Comparison of ENCODE assay signal across 10 cellular contexts in the genomic region with DNA sequence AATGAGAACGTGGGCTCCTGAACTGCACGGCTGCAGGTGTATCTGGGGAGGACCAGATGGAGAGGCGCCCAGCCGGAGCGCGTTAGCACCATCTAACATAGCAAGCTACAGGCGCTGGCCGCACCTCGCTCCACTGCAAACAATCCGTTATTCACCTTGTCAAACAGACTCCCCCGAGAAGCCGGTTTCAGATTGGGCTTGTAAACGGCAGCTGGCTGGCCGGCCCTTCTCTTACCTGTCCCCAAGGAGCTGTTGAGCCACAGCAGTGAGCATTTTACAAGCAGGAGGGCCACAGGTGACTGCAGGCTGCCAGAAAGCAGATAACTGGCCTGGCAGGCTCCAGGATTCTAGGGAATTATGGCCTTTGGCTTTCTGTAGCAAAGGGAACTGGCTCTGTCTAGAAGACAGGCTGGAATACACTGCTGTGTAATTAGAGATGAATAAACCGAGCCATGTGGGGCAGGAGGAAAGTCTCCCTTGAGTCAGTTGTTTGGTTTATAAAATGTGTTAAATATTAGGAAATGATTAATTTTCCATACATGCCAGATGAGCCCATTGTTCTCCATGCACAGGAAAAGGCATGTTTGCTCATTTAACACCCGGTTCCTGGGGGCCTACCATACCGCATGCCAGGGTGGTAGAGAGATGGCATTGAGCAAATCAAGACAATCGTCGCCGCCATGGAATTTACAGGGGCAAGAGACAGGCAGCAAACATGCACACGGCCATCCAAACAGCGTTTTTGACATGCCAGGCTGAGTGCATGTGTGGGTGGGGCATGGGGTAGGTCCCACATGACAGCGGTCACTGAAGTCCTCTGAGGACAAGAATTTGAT.
DNase-seq lines count a peak whose midpoint lies in the region; ATAC-seq and TF ChIP-seq lines count a peak whose summit lies in the region.
"Had no signal": no experiment of that assay in that cellular context is flagged by ENCODE, and none has a peak within 500 bp of the region (broad histone marks: within the 10 kb centered on the region; RNA-seq: fewer than 3 reads in every experiment).

No MANE protein-coding gene starts in this region.

- H3K4me1 ChIP-seq in testis = no peaks in the 10 kb centered on the region
- H3K4me1 ChIP-seq: uterus had no signal

- ATAC-seq in left colon = peak; percentile 93
- ATAC-seq in CD4-positive, alpha-beta T cell (ENCODE audit: poor library complexity) = no peak
- no peak for ATAC-seq in omental fat pad (ENCODE audit: low FRiP score)
- no peak for ATAC-seq in HG03135 (IDR thresholded peaks at IDR 0.05; ENCODE audit: unreplicated experiment)

- WGBS in testis, 2 donors = 77 to 80% methylated on average over 18 to 23 of the region's 23 CpGs

- POLR2A ChIA-PET in CD4-positive, alpha-beta T cell (lab: Charles Lee) = no interaction called here

- DNase-seq in AG10803 (ENCODE audit: low read depth) = peak; percentile 39
- DNase-seq in ELR (ENCODE audit: low read depth) = peak; percentile 37
- peak; percentile 91 for DNase-seq in NCI-H345 (lab: John Stamatoyannopoulos, UW)
- DNase-seq in left colon = peak; percentile 53 to 57
- DNase-seq in CD4-positive, alpha-beta T cell = no peak
- no peak for DNase-seq in testis
- no peak for DNase-seq in omental fat pad (ENCODE audit: low spot score)
- DNase-seq: activated gamma-delta T cell treated with Interleukin-2 at 50 U/mL for 16 hours, uterus had no signal

- H3K9me3 ChIP-seq in CD4-positive, alpha-beta T cell (ENCODE audit: control insufficient read depth, low read length) = no peaks in the 10 kb centered on the region
- H3K9me3 ChIP-seq in testis = no peaks in the 10 kb centered on the region
- H3K9me3 ChIP-seq: uterus had no signal

- TF ChIP-seq POLR2A in testis (IDR thresholded peaks at IDR 0.05) = no peak

- no peak overlapping the region for H3K27ac Mint-ChIP-seq in CD4-positive, alpha-beta T cell

- H3K36me3 Mint-ChIP-seq in CD4-positive, alpha-beta T cell (ENCODE audit: low read depth) = peaks cover 21% of the 10 kb centered on the region

- no peaks in the 10 kb centered on the region for H3K9me3 Mint-ChIP-seq in CD4-positive, alpha-beta T cell

- CTCF ChIA-PET in CD4-positive, alpha-beta T cell (lab: Charles Lee) = no interaction called here

- TF ChIP-seq CTCF in AG10803 (conservative IDR thresholded peaks at IDR 0.05; ENCODE audit: low read length) (no peak), testis (IDR thresholded peaks at IDR 0.05) (no peak), omental fat pad (IDR thresholded peaks at IDR 0.05) (no peak)
- TF ChIP-seq CTCF in CD4-positive, alpha-beta T cell (IDR thresholded peaks at IDR 0.05) = no peak

- no peak overlapping the region for H3K27ac ChIP-seq in CD4-positive, alpha-beta T cell (ENCODE audit: low read depth, low read length)
- H3K27ac ChIP-seq in testis = no peak overlapping the region
- H3K27ac ChIP-seq: uterus had no signal

- H3K36me3 ChIP-seq in testis (ENCODE audit: low read depth, missing control alignments) = no peaks in the 10 kb centered on the region
- H3K36me3 ChIP-seq: uterus had no signal

- no peaks in the 10 kb centered on the region for H3K27me3 ChIP-seq in CD4-positive, alpha-beta T cell (ENCODE audit: control insufficient read depth, insufficient read depth, low read length)
- H3K27me3 ChIP-seq in testis = no peaks in the 10 kb centered on the region
- H3K27me3 ChIP-seq: uterus had no signal

- no peak overlapping the region for H3K4me3 Mint-ChIP-seq in CD4-positive, alpha-beta T cell

- no peak overlapping the region for H3K4me3 ChIP-seq in AG10803 (ENCODE audit: low read length)
- no peak overlapping the region for H3K4me3 ChIP-seq in testis
- H3K4me3 ChIP-seq: uterus had no signal

- intact Hi-C loops in left colon (cut with DNase I, micrococcal nuclease) (no loop called here), testis (cut with DNase I; ENCODE audit: low total_unique reads) (no loop called here)
- intact Hi-C loops in CD4-positive, alpha-beta T cell (cut with DNase I, micrococcal nuclease) = no loop called here

- no peaks in the 10 kb centered on the region for H3K27me3 Mint-ChIP-seq in CD4-positive, alpha-beta T cell

- H3K4me1 Mint-ChIP-seq in CD4-positive, alpha-beta T cell (ENCODE audit: low read depth) = peaks cover 16% of the 10 kb centered on the region

Comparison
In these comparisons a context has a peak if more than half of its experiments do, and no peak if none do; other contexts are left out.
1. DNase-seq: peak in AG10803 (single experiment), ELR (single experiment), NCI-H345 (single experiment) and left colon (2 of 2); none in CD4-positive, alpha-beta T cell (0 of 10), testis (single experiment) and omental fat pad (single experiment).